In genomic region chr21:45279446-45280177, GRCh38 we compare ENCODE assay signal across 1 cellular context.
TF ChIP-seq lines count a peak whose summit lies in the region.

No MANE protein-coding gene starts in this region.

TF ChIP-seq in HEK293, 187 proteins besides CTCF, POLR2A, EP300 and RAD21:
- TF ChIP-seq ZNF157 (tag by site-specific recombination; IDR thresholded peaks at IDR 0.05) = peak; percentile 44; the same call in 1 of the 2 replicates
- TF ChIP-seq SALL2 (tag by site-specific recombination; IDR thresholded peaks at IDR 0.05; ENCODE audit: borderline replicate concordance) = no peak
